8 cellular contexts compared by ENCODE assay signal in genomic region chr10:58334817-58335305, GRCh38. TPM values are rescaled to one million over a fixed set of nuclear protein-coding genes. Genes with fewer than 3 reads are reported as not detected.
DNase-seq lines count a peak whose midpoint lies in the region; ATAC-seq and TF ChIP-seq lines count a peak whose summit lies in the region.

UBE2D1 (plus strand) TSS chr10:58335006; CDS start chr10:58335202, 196 bp downstream.

- POLR2A ChIA-PET in CD4-positive, alpha-beta memory T cell (lab: Charles Lee; ENCODE audit: partially characterized antibody), result interaction anchor here (0.7 to 2.0 kb wide), 7 partner anchors 9 to 68 kb away, joined by 3 to 22 read pairs (median 7); partner anchors contain the start of genes CISD1 and IPMK

- H3K9me3 ChIP-seq in CD4-positive, alpha-beta memory T cell (ENCODE audit: control insufficient read depth in 1 of 2, low read length in 2 of 2), result no peaks in the 10 kb centered on the region

- H3K36me3 Mint-ChIP-seq in CD4-positive, alpha-beta memory T cell, result peaks cover 0 to 9% of the 10 kb centered on the region in 2 donors
- peaks cover 6% of the 10 kb centered on the region for H3K36me3 Mint-ChIP-seq in endothelial cell (ENCODE audit: low read depth, unreplicated experiment)
- peaks cover 2% of the 10 kb centered on the region for H3K36me3 Mint-ChIP-seq in mesothelial cell of epicardium

- H3K27ac ChIP-seq in CD4-positive, alpha-beta memory T cell (ENCODE audit: low read depth, low read length), result peak within 1 kb of the TSS; percentile 58

- no peaks in the 10 kb centered on the region for H3K36me3 ChIP-seq in CD4-positive, alpha-beta memory T cell (ENCODE audit: insufficient read depth, low read length)

- H3K27me3 ChIP-seq in CD4-positive, alpha-beta memory T cell (ENCODE audit: insufficient read depth, low read length), result no peaks in the 10 kb centered on the region

- H3K4me3 ChIP-seq in CD4-positive, alpha-beta memory T cell (ENCODE audit: low read length in 2 of 2), result peak within 1 kb of the TSS; percentile 59 to 63

- peaks cover 0 to 3% of the 10 kb centered on the region in 2 donors for H3K27me3 Mint-ChIP-seq in CD4-positive, alpha-beta memory T cell
- H3K27me3 Mint-ChIP-seq in endothelial cell (ENCODE audit: unreplicated experiment) (peaks cover 2% of the 10 kb centered on the region), mesothelial cell of epicardium (ENCODE audit: low read depth) (peaks cover 7% of the 10 kb centered on the region)

- H3K4me1 Mint-ChIP-seq in CD4-positive, alpha-beta memory T cell, result peaks cover 25 to 45% (median 34%) of the 10 kb centered on the region in 4 donors
- H3K4me1 Mint-ChIP-seq in endothelial cell (ENCODE audit: unreplicated experiment) (peaks cover 15% of the 10 kb centered on the region), mesothelial cell of epicardium (peaks cover 20% of the 10 kb centered on the region)

- no peak for TF ChIP-seq CTCF in endothelial cell (IDR thresholded peaks at IDR 0.05; ENCODE audit: unreplicated experiment)
- TF ChIP-seq CTCF in mesothelial cell of epicardium (IDR thresholded peaks at IDR 0.05; ENCODE audit: unreplicated experiment), result no peak

- peak; percentile 98 for ATAC-seq in GM19397 (IDR thresholded peaks at IDR 0.05; ENCODE audit: unreplicated experiment)
- ATAC-seq in HG03565 (IDR thresholded peaks at IDR 0.05; ENCODE audit: unreplicated experiment), result peak; percentile 93

- peak within 1 kb of the TSS; percentile 91 to 97 (median 94) for H3K4me3 Mint-ChIP-seq in CD4-positive, alpha-beta memory T cell
- H3K4me3 Mint-ChIP-seq in endothelial cell (ENCODE audit: unreplicated experiment) (peak within 1 kb of the TSS; percentile 98), mesothelial cell of epicardium (peak within 1 kb of the TSS; percentile 90)

- peak within 1 kb of the TSS; percentile 38 to 96 (median 90) for H3K27ac Mint-ChIP-seq in CD4-positive, alpha-beta memory T cell
- H3K27ac Mint-ChIP-seq in endothelial cell (ENCODE audit: unreplicated experiment) (peak within 1 kb of the TSS; percentile 70), mesothelial cell of epicardium (peak within 1 kb of the TSS; percentile 83)

- intact Hi-C loops in CD4-positive, alpha-beta memory T cell (cut with micrococcal nuclease), result loop anchor here (1.0 kb wide), 2 partner anchors 49 to 67 kb away; no protein-coding TSS in a partner anchor

- peak; percentile 73 to 76 (median 74) for DNase-seq in CD4-positive, alpha-beta memory T cell
- DNase-seq in NOMO-1 treated with dmso at 0.1 percent for 144 hours (lab: John Stamatoyannopoulos, UW; ENCODE audit: unreplicated experiment) (peak; percentile 61), endothelial cell (ENCODE audit: low spot score) (peak; percentile 82), mesothelial cell of epicardium (ENCODE audit: low spot score in 2 of 2, unreplicated experiment in 2 of 2) (peak; percentile 67 to 85)
- peak; percentile 54 for DNase-seq in activated CD8-positive, alpha-beta memory T cell treated with anti-CD3 and anti-CD28 coated beads, Interleukin-2, amount 50 U/mL, for 24 hours (ENCODE audit: extremely low read depth)
- DNase-seq in stimulated activated CD8-positive, alpha-beta memory T cell treated with anti-CD3 and anti-CD28 coated beads, Interleukin-2, amount 100 ng/mL, for 1 hour (ENCODE audit: low read depth in 2 of 2), result peak; percentile 56 to 70

- CTCF ChIA-PET in CD4-positive, alpha-beta memory T cell (lab: Charles Lee; ENCODE audit: partially characterized antibody), result interaction anchor here (1.2 to 1.6 kb wide), 2 partner anchors 26 to 50 kb away, joined by 3 to 6 read pairs; partner anchors contain the start of gene TFAM

- H3K4me1 ChIP-seq in CD4-positive, alpha-beta memory T cell (ENCODE audit: insufficient read depth, low read length), result peaks cover 30% of the 10 kb centered on the region

- peaks cover 0 to 1% (median 0%) of the 10 kb centered on the region in 8 donors for H3K9me3 Mint-ChIP-seq in CD4-positive, alpha-beta memory T cell
- H3K9me3 Mint-ChIP-seq in endothelial cell (ENCODE audit: unreplicated experiment) (no peaks in the 10 kb centered on the region), mesothelial cell of epicardium (no peaks in the 10 kb centered on the region)

RNA-seq across cellular contexts. Expression of gene UBE2D1, which starts in this region (rescaled TPM):
- 10 to 100 TPM; 13.4 to 13.6 TPM for total RNA-seq in CD4-positive, alpha-beta memory T cell
- polyA plus RNA-seq in CD4-positive, alpha-beta memory T cell, result 10 to 100 TPM; 20.8 to 23.4 TPM
- total RNA-seq in endothelial cell (ENCODE audit: unreplicated experiment) (22.2 TPM), mesothelial cell of epicardium (21.5 to 24.7 TPM (median 22.5 TPM) in 3 replicates)

Comparison
In these comparisons a context has a peak if more than half of its experiments do, and no peak if none do; other contexts are left out.
1. Peak in every context shown above with its lines: DNase-seq, ATAC-seq, H3K4me3 ChIP-seq and H3K27ac ChIP-seq.